Comparison of ENCODE assay signal across 13 cellular contexts in genomic region chr3:11583226-11583625, GRCh38.
A peak's percentile ranks its signal among the peaks of the same experiment; 100 is the strongest.
DNase-seq lines count a peak whose midpoint lies in the region; ATAC-seq, FAIRE-seq and TF ChIP-seq lines count a peak whose summit lies in the region.
"Had no signal": no experiment of that assay in that cellular context is flagged by ENCODE, and none has a peak within 500 bp of the region (broad histone marks: within the 10 kb centered on the region; RNA-seq: fewer than 3 reads in every experiment).

No MANE protein-coding gene starts in this region.

- H3K79me2 ChIP-seq in GM12878 (ENCODE audit: control insufficient read depth, insufficient read depth, low read length) = peaks cover 58% of the 10 kb centered on the region
- H3K79me2 ChIP-seq in smooth muscle cell (ENCODE audit: low read depth) = peaks cover 93% of the 10 kb centered on the region

- H3K36me3 ChIP-seq in HUES48 (ENCODE audit: control insufficient read depth, insufficient read depth, low read length) (peaks cover 3% of the 10 kb centered on the region; the same call in 1 of the 2 replicates), GM12878 (ENCODE audit: control insufficient read depth in 2 of 2, insufficient read depth in 2 of 2, low read length in 1 of 2) (peaks cover 3 to 10% of the 10 kb centered on the region in 2 experiments), iPS-20b (ENCODE audit: insufficient read depth, low read depth, low read length) (no peaks in the 10 kb centered on the region), smooth muscle cell (ENCODE audit: low read depth) (no peaks in the 10 kb centered on the region)

- H3K9ac ChIP-seq in HUES48 (ENCODE audit: low read depth, low read length) = no peak overlapping the region
- no peak overlapping the region for H3K9ac ChIP-seq in GM12878 (ENCODE audit: control insufficient read depth, insufficient read depth, low read length)
- H3K9ac ChIP-seq in iPS-20b (ENCODE audit: low read depth, low read length) = peak overlapping the region; percentile 69; the same call in 1 of the 2 replicates
- peak overlapping the region; percentile 77 for H3K9ac ChIP-seq in smooth muscle cell (ENCODE audit: low read depth)

- peaks cover 38% of the 10 kb centered on the region for H3F3A ChIP-seq in smooth muscle cell (ENCODE audit: low read depth)

- BruUV-seq in GM12878 (replicated peaks; lab: Mats Ljungman, UMichigan) = no TSS peak

- POLR2A ChIA-PET in GM12878 (lab: Charles Lee) = no interaction called here

- no peak for TF ChIP-seq RAD21 in GM12878 (IDR thresholded peaks at IDR 0.05; ENCODE audit: insufficient read depth, low read depth, low read length)

- no peaks in the 10 kb centered on the region for H3K9me3 ChIP-seq in HUES48 (ENCODE audit: control insufficient read depth, insufficient read depth, low read length)
- no peaks in the 10 kb centered on the region for H3K9me3 ChIP-seq in GM12878 (replicated peaks; ENCODE audit: control insufficient read depth, insufficient read depth, low read length)
- H3K9me3 ChIP-seq in iPS-20b (ENCODE audit: insufficient read depth, low read depth, low read length) = no peaks in the 10 kb centered on the region
- no peaks in the 10 kb centered on the region for H3K9me3 ChIP-seq in smooth muscle cell (replicated peaks; ENCODE audit: low read depth)
- H3K9me3 ChIP-seq: Caco-2 had no signal

- ATAC-seq in GM12878 = no peak
- ATAC-seq in HG03442 (IDR thresholded peaks at IDR 0.05; ENCODE audit: unreplicated experiment) = no peak
- ATAC-seq: activated CD8-positive, alpha-beta T cell treated with anti-CD3 and anti-CD28 coated beads, Interleukin-2, amount 10 ng/mL, durations not matched to agents 7 days and 5 days had no signal

- H3K27me3 ChIP-seq in HUES48 (ENCODE audit: control insufficient read depth, insufficient read depth, low read length) (no peaks in the 10 kb centered on the region), GM12878 (replicated peaks in 1 of 2; ENCODE audit: control insufficient read depth in 2 of 2, insufficient read depth in 2 of 2, low read length in 1 of 2) (no peaks in the 10 kb centered on the region), iPS-20b (ENCODE audit: insufficient read depth, low read length) (no peaks in the 10 kb centered on the region), smooth muscle cell (ENCODE audit: low read depth) (no peaks in the 10 kb centered on the region)

- CTCF ChIA-PET in GM12878 (lab: Yijun Ruan, JAX) = interaction anchor here (0.9 kb wide), 1 partner anchor 10 kb away, joined by 4 read pairs; no protein-coding TSS in a partner anchor

- no peak for TF ChIP-seq POLR2A in GM12878 (IDR thresholded peaks at IDR 0.05; ENCODE audit: low read depth, low read length)
- TF ChIP-seq POLR2A in H54 (IDR thresholded peaks at IDR 0.05; ENCODE audit: low read depth, low read length) = no peak

- no peak overlapping the region for H2AFZ ChIP-seq in GM12878 (ENCODE audit: control insufficient read depth, low read depth, low read length)
- H2AFZ ChIP-seq in smooth muscle cell (ENCODE audit: low read depth) = no peak overlapping the region

- intact Hi-C loops in GM12878 (cut with micrococcal nuclease; ENCODE audit: unreplicated experiment) = loop anchor here (5.0 kb wide), 1 partner anchor 59 kb away; the partner anchor contains the start of gene VGLL4

- in situ Hi-C loops in GM12878 (cut with MboI) = no loop called here

- FAIRE-seq in GM12878 (lab: Jason Lieb, UNC) (no peak), H54 (lab: Jason Lieb, UNC) (no peak)

- DNase-seq in GM12878 (ENCODE audit: low read depth, low spot score) (no peak), smooth muscle cell (lab: John Stamatoyannopoulos, UW; ENCODE audit: unreplicated experiment) (no peak), H54 (ENCODE audit: insufficient read length, low spot score) (no peak), NCI-H446 (lab: John Stamatoyannopoulos, UW) (no peak), GM19240 (ENCODE audit: insufficient read length, low spot score) (no peak)
- DNase-seq: activated CD8-positive, alpha-beta T cell treated with anti-CD3 and anti-CD28 coated beads, Interleukin-2, amount 10 ng/mL, durations not matched to agents 7 days and 5 days; Caco-2; NCI-H524 treated with DMSO at 0.1 percent for 48 hours; stimulated activated CD4-positive, alpha-beta T cell treated with anti-CD3 and anti-CD28 coated beads, Interleukin-2, amount 100 ng/mL, for 48 hours; trophoblast cell had no signal

- no peak for TF ChIP-seq EP300 in GM12878 (IDR thresholded peaks at IDR 0.05; ENCODE audit: borderline replicate concordance in 1 of 2, control insufficient read depth in 1 of 2, low read depth in 2 of 2, low read length in 2 of 2)

- H3K4me1 ChIP-seq in HUES48 (ENCODE audit: control insufficient read depth, insufficient read depth, low read length) (peaks cover 30% of the 10 kb centered on the region), GM12878 (ENCODE audit: control insufficient read depth, insufficient read depth, low read length) (peaks cover 20% of the 10 kb centered on the region), iPS-20b (ENCODE audit: insufficient read depth, low read length) (peaks cover 25% of the 10 kb centered on the region), smooth muscle cell (ENCODE audit: low read depth) (peaks cover 46% of the 10 kb centered on the region)
- H3K4me1 ChIP-seq: Caco-2 had no signal

- RAD21 ChIA-PET in GM12878 (lab: Charles Lee; ENCODE audit: unreplicated experiment) = interaction anchor here (2.7 kb wide), 1 partner anchor 61 kb away, joined by 12 read pairs; the partner anchor contains the start of gene VGLL4

- peak overlapping the region; percentile 98 for H3K4me2 ChIP-seq in GM12878 (ENCODE audit: control insufficient read depth, insufficient read depth)
- H3K4me2 ChIP-seq in smooth muscle cell = peak overlapping the region; percentile 76

- peak overlapping the region; percentile 86 for H3K27ac ChIP-seq in HUES48 (ENCODE audit: low read depth, low read length)
- H3K27ac ChIP-seq in GM12878 (ENCODE audit: control insufficient read depth, insufficient read depth) = peak overlapping the region; percentile 61; the same call in 1 of the 2 replicates
- H3K27ac ChIP-seq in iPS-20b (ENCODE audit: low read length) = peak overlapping the region; percentile 11
- peak overlapping the region; percentile 96 for H3K27ac ChIP-seq in smooth muscle cell (ENCODE audit: low read depth)

- SMC1A ChIA-PET in GM12878 (lab: Charles Lee; ENCODE audit: uncharacterized antibody, unreplicated experiment) = interaction anchor here (1.0 to 1.1 kb wide), 2 partner anchors 55 to 58 kb away, joined by 3 read pairs; no protein-coding TSS in a partner anchor

- peaks cover 6% of the 10 kb centered on the region; the same call in 1 of the 2 replicates for H4K20me1 ChIP-seq in GM12878 (ENCODE audit: control insufficient read depth, insufficient read depth)
- peaks cover 97% of the 10 kb centered on the region for H4K20me1 ChIP-seq in smooth muscle cell (ENCODE audit: low read depth)

- TF ChIP-seq CTCF in GM12878 (IDR thresholded peaks at IDR 0.05 in 2 of 3, conservative IDR thresholded peaks at IDR 0.05 in 1 of 3; ENCODE audit: control insufficient read depth in 2 of 3, extremely low read depth in 1 of 3, insufficient read depth in 1 of 3, low read depth in 3 of 3, low read length in 3 of 3) (no peak), smooth muscle cell (IDR thresholded peaks at IDR 0.05; ENCODE audit: borderline replicate concordance, insufficient read depth, poor library complexity, severe bottlenecking) (no peak)

- no peak overlapping the region for H3K4me3 ChIP-seq in HUES48 (ENCODE audit: low read depth, low read length)
- peak overlapping the region; percentile 42; the same call in 1 of the 2 replicates for H3K4me3 ChIP-seq in GM12878
- peak overlapping the region; percentile 65; the same call in 1 of the 2 replicates for H3K4me3 ChIP-seq in iPS-20b (ENCODE audit: low read length)
- no peak overlapping the region for H3K4me3 ChIP-seq in smooth muscle cell

TF ChIP-seq in GM12878, 131 proteins besides CTCF, POLR2A, EP300 and RAD21 (continues in another document):
- TF ChIP-seq E2F4 (IDR thresholded peaks at IDR 0.05; ENCODE audit: low read depth, low read length) = no peak
- TF ChIP-seq HSF1 (IDR thresholded peaks at IDR 0.05; ENCODE audit: low read depth, low read length) = no peak
- no peak for TF ChIP-seq ZNF384 (IDR thresholded peaks at IDR 0.05; ENCODE audit: borderline replicate concordance, low read depth, low read length)
- TF ChIP-seq BHLHE40 (IDR thresholded peaks at IDR 0.05; ENCODE audit: borderline replicate concordance in 1 of 2, low read depth in 2 of 2, low read length in 1 of 2) = no peak
- no peak for TF ChIP-seq ESRRA (IDR thresholded peaks at IDR 0.05; ENCODE audit: low read length)
- TF ChIP-seq LARP7 (IDR thresholded peaks at IDR 0.05) = no peak
- no peak for TF ChIP-seq KAT2A (conservative IDR thresholded peaks at IDR 0.05; ENCODE audit: control insufficient read depth, low read depth, low read length)
- no peak for TF ChIP-seq ZBED1 (IDR thresholded peaks at IDR 0.05; ENCODE audit: borderline replicate concordance)
- no peak for TF ChIP-seq NR2F1 (conservative IDR thresholded peaks at IDR 0.05)
- TF ChIP-seq BCL11A (IDR thresholded peaks at IDR 0.05; ENCODE audit: low read depth, low read length) = no peak

Comparison
In these comparisons a context has a peak if more than half of its experiments do, and no peak if none do; other contexts are left out.
1. H3K27ac ChIP-seq: peak in every context shown above with its lines; median percentile 96 in smooth muscle cell; 86 in HUES48; 61 in GM12878; 11 in iPS-20b.
2. H3K4me3 ChIP-seq: peak in GM12878 (single experiment) and iPS-20b (single experiment); none in HUES48 (single experiment) and smooth muscle cell (single experiment).
3. H3K9ac ChIP-seq: peak in iPS-20b (single experiment) and smooth muscle cell (single experiment); none in HUES48 (single experiment) and GM12878 (single experiment).